Comparison of ENCODE assay signal across 9 cellular contexts in the genomic region with DNA sequence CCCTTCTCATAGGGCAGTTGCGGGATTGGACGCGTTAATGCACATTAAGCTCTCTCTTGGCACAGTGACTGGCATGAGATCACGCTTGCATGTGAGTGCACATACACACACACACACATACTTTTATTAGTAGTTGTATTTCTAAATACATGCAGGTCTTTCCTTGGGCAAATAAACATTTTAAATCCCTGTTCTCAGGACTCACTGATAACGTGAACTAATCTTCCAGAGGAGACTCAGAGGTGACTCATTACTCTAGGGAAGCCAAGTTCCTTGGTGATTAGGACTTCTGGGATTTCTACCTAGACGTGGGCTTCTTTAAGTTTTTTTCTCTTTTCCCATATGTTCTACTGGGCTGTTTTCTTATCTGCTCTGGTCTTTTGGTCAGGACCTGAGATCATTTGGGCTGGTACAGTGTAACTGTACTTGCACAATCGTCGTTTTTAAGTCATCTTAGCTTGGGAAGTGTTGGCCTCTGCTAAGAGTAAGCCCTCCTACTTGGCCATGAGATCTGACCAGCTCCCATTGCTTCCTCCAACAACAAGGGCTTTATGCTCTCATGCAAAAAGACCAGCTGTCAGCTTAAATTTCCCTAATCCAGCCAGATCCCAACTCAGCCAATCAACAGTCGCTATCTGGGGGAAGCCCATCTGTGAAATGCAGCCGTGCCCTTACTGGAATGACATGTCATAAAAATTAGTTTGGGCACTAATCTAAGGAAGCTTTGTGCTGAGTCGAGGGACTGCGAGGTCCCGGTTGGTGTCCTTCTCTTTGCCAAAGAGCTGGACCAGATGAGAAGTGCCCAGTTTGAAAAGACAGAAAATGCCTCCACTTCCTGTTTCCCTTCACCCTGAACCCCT.
A peak's percentile ranks its signal among the peaks of the same experiment; 100 is the strongest.
DNase-seq lines count a peak whose midpoint lies in the region; ATAC-seq and TF ChIP-seq lines count a peak whose summit lies in the region.
"Had no signal": no experiment of that assay in that cellular context is flagged by ENCODE, and none has a peak within 500 bp of the region (broad histone marks: within the 10 kb centered on the region; RNA-seq: fewer than 3 reads in every experiment).

No MANE protein-coding gene starts in this region.

- no peak for TF ChIP-seq POLR2A in gastrocnemius medialis (IDR thresholded peaks at IDR 0.05)

- no peak overlapping the region for H3K27ac Mint-ChIP-seq in activated naive CD4-positive, alpha-beta T cell treated with anti-CD3 and anti-CD28 coated beads, Interleukin-2, amount 10 ng/mL, durations not matched to agents 7 days and 5 days

- CTCF ChIA-PET in activated naive CD4-positive, alpha-beta T cell treated with anti-CD3 and anti-CD28 coated beads, Interleukin-2, amount 10 ng/mL, durations not matched to agents 7 days and 5 days (lab: Charles Lee): no interaction called here

- in situ Hi-C loops in gastrocnemius medialis (cut with MboI; ENCODE audit: low sequenced_read_pairs in 4 of 4): no loop called here

- no peaks in the 10 kb centered on the region for H3K27me3 Mint-ChIP-seq in activated T-cell treated with anti-CD3 and anti-CD28 coated beads, Interleukin-2, amount 50 U/mL, for 4 hours (ENCODE audit: low read depth)
- no peaks in the 10 kb centered on the region for H3K27me3 Mint-ChIP-seq in activated naive CD4-positive, alpha-beta T cell treated with anti-CD3 and anti-CD28 coated beads, Interleukin-2, amount 10 ng/mL, durations not matched to agents 7 days and 5 days

- H3K36me3 ChIP-seq in RWPE2 (ENCODE audit: low read depth) (no peaks in the 10 kb centered on the region), gastrocnemius medialis (no peaks in the 10 kb centered on the region)
- H3K36me3 ChIP-seq: sigmoid colon had no signal

- peaks cover 9% of the 10 kb centered on the region for H3K4me1 Mint-ChIP-seq in activated T-cell treated with anti-CD3 and anti-CD28 coated beads, Interleukin-2, amount 50 U/mL, for 4 hours (ENCODE audit: low read depth)
- H3K4me1 Mint-ChIP-seq in activated naive CD4-positive, alpha-beta T cell treated with anti-CD3 and anti-CD28 coated beads, Interleukin-2, amount 10 ng/mL, durations not matched to agents 7 days and 5 days: peaks cover 16% of the 10 kb centered on the region

- H3K9me3 ChIP-seq in RWPE2 (ENCODE audit: severe bottlenecking) (no peaks in the 10 kb centered on the region), gastrocnemius medialis (no peaks in the 10 kb centered on the region)
- H3K9me3 ChIP-seq: sigmoid colon had no signal

- no peaks in the 10 kb centered on the region for H3K9me3 Mint-ChIP-seq in activated T-cell treated with anti-CD3 and anti-CD28 coated beads, Interleukin-2, amount 50 U/mL, for 4 hours
- H3K9me3 Mint-ChIP-seq in activated naive CD4-positive, alpha-beta T cell treated with anti-CD3 and anti-CD28 coated beads, Interleukin-2, amount 10 ng/mL, durations not matched to agents 7 days and 5 days: peaks cover 2% of the 10 kb centered on the region

- peak; percentile 37 for DNase-seq in GM04503 (ENCODE audit: low read depth)
- DNase-seq in RWPE2 (ENCODE audit: low spot score): no peak
- peak; percentile 36 to 60 for DNase-seq in foreskin fibroblast
- peak; percentile 5 to 21 for DNase-seq in gastrocnemius medialis
- DNase-seq in activated T-cell treated with anti-CD3 and anti-CD28 coated beads, Interleukin-2, amount 50 U/mL, for 4 hours: no peak
- no peak for DNase-seq in GM10266 (ENCODE audit: extremely low spot score)
- DNase-seq in activated naive CD4-positive, alpha-beta T cell treated with anti-CD3 and anti-CD28 coated beads, Interleukin-2, amount 10 ng/mL, durations not matched to agents 7 days and 5 days: no peak
- DNase-seq: sigmoid colon had no signal

- H3K4me3 ChIP-seq in RWPE2 (ENCODE audit: severe bottlenecking): no peak overlapping the region
- H3K4me3 ChIP-seq in foreskin fibroblast (ENCODE audit: low read depth in 1 of 2, low read length in 2 of 2): no peak overlapping the region
- H3K4me3 ChIP-seq in gastrocnemius medialis: no peak overlapping the region
- H3K4me3 ChIP-seq: sigmoid colon had no signal

- intact Hi-C loops in gastrocnemius medialis (cut with DNase I; ENCODE audit: low total_unique reads): no loop called here

- H3K27ac ChIP-seq in RWPE2 (ENCODE audit: poor library complexity, severe bottlenecking): peak overlapping the region; percentile 2
- H3K27ac ChIP-seq in gastrocnemius medialis: no peak overlapping the region
- H3K27ac ChIP-seq: sigmoid colon had no signal

- H3K36me3 Mint-ChIP-seq in activated T-cell treated with anti-CD3 and anti-CD28 coated beads, Interleukin-2, amount 50 U/mL, for 4 hours (ENCODE audit: insufficient read depth): no peaks in the 10 kb centered on the region
- H3K36me3 Mint-ChIP-seq in activated naive CD4-positive, alpha-beta T cell treated with anti-CD3 and anti-CD28 coated beads, Interleukin-2, amount 10 ng/mL, durations not matched to agents 7 days and 5 days: no peaks in the 10 kb centered on the region

- no peaks in the 10 kb centered on the region for H3K27me3 ChIP-seq in RWPE2 (ENCODE audit: insufficient read depth, poor library complexity, severe bottlenecking)
- H3K27me3 ChIP-seq in gastrocnemius medialis: no peaks in the 10 kb centered on the region
- H3K27me3 ChIP-seq: sigmoid colon had no signal

- ATAC-seq in RWPE2 (ENCODE audit: low read depth) (peak; percentile 96), gastrocnemius medialis (peak; percentile 75 to 77), GM19395 (IDR thresholded peaks at IDR 0.05; ENCODE audit: unreplicated experiment) (no peak)
- no peak for ATAC-seq in activated T-cell treated with anti-CD3 and anti-CD28 coated beads, Interleukin-2, amount 50 U/mL, for 4 hours

- H3K4me1 ChIP-seq in RWPE2 (ENCODE audit: insufficient read depth, poor library complexity, severe bottlenecking): peaks cover 7% of the 10 kb centered on the region
- peaks cover 0 to 4% of the 10 kb centered on the region in 2 donors for H3K4me1 ChIP-seq in gastrocnemius medialis
- H3K4me1 ChIP-seq: sigmoid colon had no signal

- no peak overlapping the region for H3K4me3 Mint-ChIP-seq in activated T-cell treated with anti-CD3 and anti-CD28 coated beads, Interleukin-2, amount 50 U/mL, for 4 hours
- H3K4me3 Mint-ChIP-seq in activated naive CD4-positive, alpha-beta T cell treated with anti-CD3 and anti-CD28 coated beads, Interleukin-2, amount 10 ng/mL, durations not matched to agents 7 days and 5 days: no peak overlapping the region

- TF ChIP-seq CTCF in RWPE2 (IDR thresholded peaks at IDR 0.05; ENCODE audit: poor library complexity, severe bottlenecking) (no peak), foreskin fibroblast (IDR thresholded peaks at IDR 0.05; ENCODE audit: low read depth, low read length) (no peak), gastrocnemius medialis (IDR thresholded peaks at IDR 0.05 in 4 of 5, conservative IDR thresholded peaks at IDR 0.05 in 1 of 5) (no peak), GM10266 (IDR thresholded peaks at IDR 0.05; ENCODE audit: control insufficient read depth, insufficient read depth, low read depth, missing control alignments) (no peak)

Comparison
In these comparisons a context has a peak if more than half of its experiments do, and no peak if none do; other contexts are left out.
1. DNase-seq: peak in GM04503 (single experiment), foreskin fibroblast (2 of 2) and gastrocnemius medialis (2 of 2); none in RWPE2 (single experiment), activated T-cell treated with anti-CD3 and anti-CD28 coated beads, Interleukin-2, amount 50 U/mL, for 4 hours (single experiment), GM10266 (single experiment) and activated naive CD4-positive, alpha-beta T cell treated with anti-CD3 and anti-CD28 coated beads, Interleukin-2, amount 10 ng/mL, durations not matched to agents 7 days and 5 days (single experiment).
2. ATAC-seq: peak in RWPE2 (single experiment) and gastrocnemius medialis (2 of 2); none in activated T-cell treated with anti-CD3 and anti-CD28 coated beads, Interleukin-2, amount 50 U/mL, for 4 hours (0 of 2) and GM19395 (single experiment).